ENCODE assay signal across 1 cellular context in the genomic region with DNA sequence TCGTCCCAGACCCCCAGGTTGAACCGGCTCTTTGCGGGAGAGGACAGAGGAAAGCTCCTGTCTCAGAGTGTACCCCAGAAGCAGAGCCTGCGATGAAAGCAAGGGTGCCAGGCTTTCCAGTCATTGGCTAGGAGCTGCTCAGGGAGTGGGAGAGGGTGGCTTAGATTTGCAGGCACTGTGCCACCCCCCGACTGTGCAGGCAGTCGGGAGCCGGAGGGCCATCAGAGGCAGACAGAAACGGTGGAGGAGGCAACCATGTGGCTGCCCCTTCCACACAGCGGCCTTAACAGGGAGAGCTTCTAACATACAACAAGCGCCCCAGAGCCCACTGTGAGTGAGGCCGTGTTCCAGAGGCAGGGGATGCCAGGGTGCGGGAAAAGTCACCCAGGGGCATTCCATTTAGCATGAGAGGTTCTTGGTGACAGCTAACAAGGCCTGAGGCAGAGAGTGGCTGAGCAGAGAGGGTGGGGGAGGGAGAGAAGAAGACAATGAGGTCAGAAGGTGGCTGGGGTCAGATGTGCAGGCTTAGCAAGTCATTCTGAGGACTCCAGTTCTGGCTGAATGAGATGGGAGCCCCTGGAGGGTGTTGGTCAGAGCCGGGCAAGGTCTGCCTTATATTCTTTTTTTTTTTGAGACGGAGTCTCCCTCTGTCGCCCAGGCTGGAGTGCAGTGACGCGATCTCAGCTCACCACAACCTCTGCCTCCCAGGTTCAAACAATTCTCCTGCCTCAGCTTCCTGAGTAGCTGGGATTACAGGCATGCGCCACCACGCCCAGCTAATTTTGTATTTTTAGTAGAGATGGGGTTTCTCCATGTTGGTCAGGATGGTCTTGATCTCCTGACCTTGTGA.
TF ChIP-seq lines count a peak whose summit lies in the region.

No MANE protein-coding gene starts in this region.

TF ChIP-seq in HEK293, 187 proteins besides CTCF, POLR2A, EP300 and RAD21:
- no peak for TF ChIP-seq ZNF341 (tag by site-specific recombination; IDR thresholded peaks at IDR 0.05; ENCODE audit: low read depth)
- no peak for TF ChIP-seq ZEB2 (tag by site-specific recombination; IDR thresholded peaks at IDR 0.05)
- TF ChIP-seq ZNF548 (tag by site-specific recombination; IDR thresholded peaks at IDR 0.05) = no peak
- TF ChIP-seq ZIC2 (tag by site-specific recombination; IDR thresholded peaks at IDR 0.05) = peak; percentile 14; the same call in 1 of the 2 replicates
- TF ChIP-seq ZNF391 (tag by site-specific recombination; IDR thresholded peaks at IDR 0.05; ENCODE audit: borderline replicate concordance, low read depth) = no peak
- TF ChIP-seq REPIN1 (tag by site-specific recombination; IDR thresholded peaks at IDR 0.05; ENCODE audit: low read depth) = no peak
